ENCODE assay signal across 21 cellular contexts in the genomic region with DNA sequence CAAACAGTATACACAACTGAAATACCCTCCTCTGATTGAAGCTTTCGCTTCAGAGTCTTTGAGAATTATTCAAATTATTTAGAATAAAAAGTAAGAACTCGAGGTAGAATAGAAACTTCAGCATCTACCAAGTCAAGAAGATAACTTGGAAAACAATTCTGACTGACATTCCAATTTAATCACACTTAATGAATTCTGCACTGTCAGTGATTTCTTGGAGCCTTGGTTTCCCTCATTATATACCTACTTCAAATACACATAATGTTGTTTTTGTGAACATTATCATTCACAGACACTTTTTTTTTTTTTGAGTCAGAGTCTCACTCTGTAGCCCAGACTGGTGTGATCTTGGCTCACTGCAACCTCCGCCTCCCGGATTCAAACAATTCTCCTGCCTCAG. TPM values are rescaled to one million over a fixed set of nuclear protein-coding genes. Genes with fewer than 3 reads are reported as not detected.
A peak's percentile ranks its signal among the peaks of the same experiment; 100 is the strongest.
DNase-seq lines count a peak whose midpoint lies in the region; ATAC-seq, FAIRE-seq and TF ChIP-seq lines count a peak whose summit lies in the region.
"Had no signal": no experiment of that assay in that cellular context is flagged by ENCODE, and none has a peak within 500 bp of the region (broad histone marks: within the 10 kb centered on the region; RNA-seq: fewer than 3 reads in every experiment).

No MANE protein-coding gene starts in this region.

- peak overlapping the region; percentile 78 for H3K27ac Mint-ChIP-seq in memory B cell
- H3K27ac Mint-ChIP-seq: HFFc6 had no signal

- TF ChIP-seq POLR2A in A549 (IDR thresholded peaks at IDR 0.05; ENCODE audit: low read length) (no peak), K562 (conservative IDR thresholded peaks at IDR 0.05) (no peak)

- H3K36me3 ChIP-seq in OCI-LY1 (ENCODE audit: insufficient read depth, low read length) (peaks cover 8% of the 10 kb centered on the region), K562 (ENCODE audit: control insufficient read depth, insufficient read depth, low read length) (peaks cover 5% of the 10 kb centered on the region; the same call in 2 of the 3 replicates)

- H3K4me3 Mint-ChIP-seq in memory B cell = no peak overlapping the region
- H3K4me3 Mint-ChIP-seq: HFFc6 had no signal

- CTCF ChIA-PET in A549 (lab: Yijun Ruan, JAX) (no interaction called here), K562 (lab: Yijun Ruan, JAX; ENCODE audit: low intra/inter-chr PET ratio) (no interaction called here)

- no TSS peak for BruUV-seq in K562 (replicated peaks; lab: Mats Ljungman, UMichigan)

- H3K4me3 ChIP-seq in A549 (no peak overlapping the region), OCI-LY1 (ENCODE audit: low read depth, low read length, poor library complexity, severe bottlenecking) (no peak overlapping the region), K562 (no peak overlapping the region)
- H3K4me3 ChIP-seq: HAP-1 had no signal

- H3K4me2 ChIP-seq in A549 = no peak overlapping the region
- H3K4me2 ChIP-seq in OCI-LY1 (ENCODE audit: low read length) = peak overlapping the region; percentile 15; the same call in 1 of the 2 replicates
- no peak overlapping the region for H3K4me2 ChIP-seq in K562 (ENCODE audit: insufficient read depth, low read length)

- H4K20me1 ChIP-seq in OCI-LY1 (ENCODE audit: insufficient read depth, low read length) = no peaks in the 10 kb centered on the region
- no peaks in the 10 kb centered on the region for H4K20me1 ChIP-seq in K562 (replicated peaks; ENCODE audit: control insufficient read depth, insufficient read depth, low read length)

- no peak for ATAC-seq in A549
- no peak for ATAC-seq in K562
- ATAC-seq in memory B cell (ENCODE audit: low read depth) = no peak
- ATAC-seq in HG03045 (IDR thresholded peaks at IDR 0.05; ENCODE audit: unreplicated experiment) = no peak
- no peak for ATAC-seq in HG03159 (IDR thresholded peaks at IDR 0.05; ENCODE audit: unreplicated experiment)

- H3K9ac ChIP-seq in OCI-LY1 (ENCODE audit: low read length) (peak overlapping the region; percentile 14; the same call in 1 of the 2 replicates), K562 (ENCODE audit: insufficient read depth in 1 of 2, low read depth in 2 of 2, low read length in 2 of 2) (no peak overlapping the region)

- FAIRE-seq in A549 (lab: Jason Lieb, UNC) (no peak), K562 (lab: Jason Lieb, UNC) (no peak)
- FAIRE-seq: G401.6, GM12892, H54 had no signal

- H3F3A ChIP-seq in OCI-LY1 (ENCODE audit: insufficient read depth, low read length) = no peaks in the 10 kb centered on the region

- TF ChIP-seq RAD21 in A549 (conservative IDR thresholded peaks at IDR 0.05 in 1 of 2, IDR thresholded peaks at IDR 0.05 in 1 of 2) = no peak
- TF ChIP-seq RAD21 in K562 (CRISPR knock-in tag; conservative IDR thresholded peaks at IDR 0.05 in 1 of 2, IDR thresholded peaks at IDR 0.05 in 1 of 2) = no peak

- H3K27ac ChIP-seq in A549 = no peak overlapping the region
- peak overlapping the region; percentile 64 for H3K27ac ChIP-seq in OCI-LY1 (ENCODE audit: low read depth, low read length, poor library complexity, severe bottlenecking)
- H3K27ac ChIP-seq in K562 (ENCODE audit: extremely low read depth, low read depth, low read length) = no peak overlapping the region

- H3K9me2 ChIP-seq in OCI-LY1 (ENCODE audit: low read depth, low read length) = no peaks in the 10 kb centered on the region

- no peak for TF ChIP-seq EP300 in A549 (IDR thresholded peaks at IDR 0.05)
- no peak for TF ChIP-seq EP300 in K562 (IDR thresholded peaks at IDR 0.05; ENCODE audit: low read length)

- in situ Hi-C loops in K562 (cut with MboI) = no loop called here

- H3K36me3 Mint-ChIP-seq in memory B cell = peaks cover 14% of the 10 kb centered on the region

- no peaks in the 10 kb centered on the region for H3K9me1 ChIP-seq in K562 (ENCODE audit: control insufficient read depth, insufficient read depth, low read length)

- H2AFZ ChIP-seq in OCI-LY1 (ENCODE audit: low read length) (no peak overlapping the region), K562 (ENCODE audit: low read depth, low read length) (no peak overlapping the region)

- H3K9me3 ChIP-seq in A549 = no peaks in the 10 kb centered on the region
- H3K9me3 ChIP-seq in OCI-LY1 (ENCODE audit: low read length) = no peaks in the 10 kb centered on the region
- no peaks in the 10 kb centered on the region for H3K9me3 ChIP-seq in K562 (replicated peaks; ENCODE audit: control insufficient read depth, insufficient read depth, low read depth, low read length)
- H3K9me3 ChIP-seq: HAP-1 had no signal

- no peaks in the 10 kb centered on the region for H3K27me3 Mint-ChIP-seq in memory B cell
- H3K27me3 Mint-ChIP-seq: CD4-positive, alpha-beta memory T cell had no signal

- H3K79me2 ChIP-seq in OCI-LY1 (ENCODE audit: insufficient read depth, low read length) (peaks cover 71% of the 10 kb centered on the region), K562 (ENCODE audit: control insufficient read depth, insufficient read depth, low read length) (peaks cover 55% of the 10 kb centered on the region)

- H3K4me1 ChIP-seq in A549 (peaks cover 23% of the 10 kb centered on the region; the same call in 2 of the 3 replicates), OCI-LY1 (ENCODE audit: insufficient read depth, low read length, severe bottlenecking) (peaks cover 70% of the 10 kb centered on the region), K562 (replicated peaks in 1 of 2; ENCODE audit: control insufficient read depth in 2 of 2, insufficient read depth in 2 of 2, low read length in 2 of 2) (peaks cover 0 to 4% of the 10 kb centered on the region in 2 experiments; a peak in 1 of 5 replicates)

- H3K27me3 ChIP-seq in OCI-LY1 (ENCODE audit: insufficient read depth, low read length) = no peaks in the 10 kb centered on the region
- no peaks in the 10 kb centered on the region for H3K27me3 ChIP-seq in K562 (ENCODE audit: control insufficient read depth in 2 of 2, insufficient read depth in 2 of 2, low read length in 2 of 2)

- no peak for DNase-seq in A549 (ENCODE audit: low read depth in 1 of 2, low spot score in 1 of 2)
- DNase-seq in K562 (ENCODE audit: extremely low read depth in 1 of 4, low spot score in 3 of 4) = no peak
- DNase-seq in memory B cell (ENCODE audit: low spot score in 2 of 2) = no peak
- DNase-seq in MV-4-11 (lab: John Stamatoyannopoulos, UW) = no peak
- DNase-seq in NCI-H526 (lab: John Stamatoyannopoulos, UW) = no peak
- DNase-seq: 8988T; C1 segment of cervical spinal cord; Calu3; CD4-positive, alpha-beta memory T cell; COR-L47; DMS153; DND-41; GOT3; HFFc6 had no signal

- WGBS in A549 (ENCODE audit: missing lambda C conversion rate) = 85% methylated on average over 4 of the region's 4 CpGs
- 50% methylated on average over 2 of the region's 4 CpGs for WGBS in K562 (ENCODE audit: insufficient coverage, low coverage, missing lambda C conversion rate)

- TF ChIP-seq CTCF in A549 (IDR thresholded peaks at IDR 0.05) (no peak), OCI-LY1 (IDR thresholded peaks at IDR 0.05; ENCODE audit: low read length) (no peak), K562 (IDR thresholded peaks at IDR 0.05 in 2 of 3, conservative IDR thresholded peaks at IDR 0.05 in 1 of 3; ENCODE audit: insufficient read depth in 2 of 3, low read depth in 1 of 3, low read length in 3 of 3) (no peak)

- intact Hi-C loops in K562 (cut with micrococcal nuclease) = no loop called here

- H3K4me1 Mint-ChIP-seq in memory B cell = peaks cover 35% of the 10 kb centered on the region

- H3K9me3 Mint-ChIP-seq in memory B cell = peaks cover 1% of the 10 kb centered on the region
- H3K9me3 Mint-ChIP-seq: CD4-positive, alpha-beta memory T cell; HFFc6 had no signal

- POLR2A ChIA-PET in A549 (lab: Yijun Ruan, JAX) = no interaction called here
- POLR2A ChIA-PET in K562 (lab: Yijun Ruan, JAX) = no interaction called here

TF ChIP-seq in A549, 52 proteins besides CTCF, POLR2A, EP300 and RAD21:
- TF ChIP-seq MAFK (IDR thresholded peaks at IDR 0.05; ENCODE audit: partially characterized antibody) = peak; percentile 60
- TF ChIP-seq, protein P1, sequence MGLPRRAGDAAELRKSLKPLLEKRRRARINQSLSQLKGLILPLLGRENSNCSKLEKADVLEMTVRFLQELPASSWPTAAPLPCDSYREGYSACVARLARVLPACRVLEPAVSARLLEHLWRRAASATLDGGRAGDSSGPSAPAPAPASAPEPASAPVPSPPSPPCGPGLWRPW (IDR thresholded peaks at IDR 0.05) = no peak

TF ChIP-seq in K562, 482 proteins besides CTCF, POLR2A, EP300 and RAD21:
- no peak for TF ChIP-seq FOXJ3 (CRISPR knock-in tag; IDR thresholded peaks at IDR 0.05)
- TF ChIP-seq ZNF316 (IDR thresholded peaks at IDR 0.05) = peak; percentile 66; the same call in 1 of the 2 replicates
- TF ChIP-seq C11orf30 (IDR thresholded peaks at IDR 0.05; ENCODE audit: low read depth) = peak; percentile 16; the same call in 1 of the 2 replicates
- 0 out of 2 replicates have a peak, but pooled peaks have one; percentile 4 for TF ChIP-seq MAFF (IDR thresholded peaks at IDR 0.05; ENCODE audit: low read length)

RNA-seq across cellular contexts. Expression of gene PPP2R5E, which starts 27.9 kb away (rescaled TPM):
- polyA plus RNA-seq in A549 (2011; rRNA removed) (23.2 and 25.0 TPM in 2 replicates), A549 (2017; fragmentation: RNase III; extraction: RNeasy Plus Mini Kit Qiagen cat#74134 plus additional on column Dnase treatment) (21.4 to 23.3 TPM (median 22.6 TPM) in 3 replicates), K562 (2011; rRNA removed) (5.5 and 11.0 TPM in 2 replicates), K562 (2014; fragmentation: Illumina TruSeq; extraction: Trizol) (15.8 and 18.4 TPM in 2 replicates), K562 (2014; fragmentation: Nextera tagmentation; extraction: Ambion mirVana) (1 to 10 TPM; 4.2 to 6.2 TPM), K562 (2014; rRNA removed) (8.9 and 9.0 TPM in 2 replicates)
- 5.6 and 7.1 TPM in 2 replicates for polyA plus RNA-seq in A549 (2012; cell fraction: cytosol; rRNA removed)
- 5.6 and 7.0 TPM in 2 replicates for polyA plus RNA-seq in A549 (2012; cell fraction: nucleus; rRNA removed)
- polyA minus RNA-seq in A549 (2011; rRNA and poly(A)+ RNA removed) = 11.0 and 13.1 TPM in 2 replicates
- total RNA-seq in K562 (2011; cell fraction: chromatin; rRNA removed; ENCODE audit: low replicate concordance) = 13.7 and 28.3 TPM in 2 replicates
- 10.8 TPM in 2 replicates for total RNA-seq in K562 (2011; cell fraction: nucleolus; rRNA removed)
- 19.8 and 35.3 TPM in 2 replicates for total RNA-seq in K562 (2011; cell fraction: nucleoplasm; rRNA removed)
- total RNA-seq in K562 (2014; rRNA removed) (5.1 and 5.2 TPM in 2 replicates), K562 (2014; rRNA removed; fragmentation: Illumina TruSeq; extraction: Trizol) (15.6 and 18.1 TPM in 2 replicates), K562 (2015; rRNA removed; fragmentation: Illumina TruSeq; extraction: Trizol) (14.1 and 14.5 TPM in 2 replicates), K562 (2021) (30.3 and 30.8 TPM in 2 replicates)
- 3.1 and 3.5 TPM in 2 replicates for polyA plus RNA-seq in K562 (2011; cell fraction: cytosol; rRNA removed)
- polyA plus RNA-seq in K562 (2011; cell fraction: nucleus; rRNA removed) = 3.8 and 4.2 TPM in 2 replicates
- 13.1 and 15.3 TPM in 2 replicates for polyA plus RNA-seq in K562 (2012)
- polyA minus RNA-seq in K562 (2011; rRNA and poly(A)+ RNA removed) = 16.0 and 18.8 TPM in 2 replicates
- 12.3 and 20.4 TPM in 2 replicates for polyA minus RNA-seq in K562 (2011; cell fraction: cytosol; rRNA and poly(A)+ RNA removed)
- polyA minus RNA-seq in K562 (2011; cell fraction: nucleus; rRNA and poly(A)+ RNA removed) = 6.3 and 9.1 TPM in 2 replicates

Comparison
In these comparisons a context has a peak if more than half of its experiments do, and no peak if none do; other contexts are left out.
1. Of the 35 proteins assayed by ChIP-seq in both K562 and A549: peak only in K562: none; only in A549: MAFK; in both: none; in neither: 34.